ENCODE assay signal across 8 cellular contexts in genomic region chr22:42512273-42512990, GRCh38. TPM values are rescaled to one million over a fixed set of nuclear protein-coding genes. Genes with fewer than 3 reads are reported as not detected.
DNase-seq lines count a peak whose midpoint lies in the region; ATAC-seq, FAIRE-seq and TF ChIP-seq lines count a peak whose summit lies in the region.
"Not testable (repeated sequence)": the region's sequence is repeated elsewhere in the genome, so short reads cannot be mapped to it uniquely, and the experiment has no call there.

No MANE protein-coding gene starts in this region.

- not testable (repeated sequence) for H3K36me3 Mint-ChIP-seq in T-helper 17 cell (ENCODE audit: low read depth); brain
- peaks cover 24% of the 10 kb centered on the region for H3K36me3 Mint-ChIP-seq in osteocyte (ENCODE audit: unreplicated experiment)

- H3K4me3 Mint-ChIP-seq in T-helper 17 cell (peak overlapping the region; percentile 50), brain (peak overlapping the region in 1 of 5 experiments; percentile 30)
- not testable (repeated sequence) for H3K4me3 Mint-ChIP-seq in osteocyte (ENCODE audit: unreplicated experiment)

- not testable (repeated sequence) for ATAC-seq in T-helper 17 cell

- not testable (repeated sequence) for H3K9ac ChIP-seq in kidney (ENCODE audit: low read length in 2 of 2)

- not testable (repeated sequence) for DNase-seq in AG04450 (ENCODE audit: low read depth, low spot score); GM12891 (ENCODE audit: insufficient read length, low spot score); T-helper 17 cell; kidney; osteocyte (ENCODE audit: extremely low spot score, unreplicated experiment)
- DNase-seq in M059J (ENCODE audit: low read depth) (peak; percentile 13), fibroblast of villous mesenchyme (ENCODE audit: low read depth) (peak; percentile 52)

- POLR2A ChIA-PET in AG04450 (lab: Yijun Ruan, JAX): not testable (repeated sequence)

- not testable (repeated sequence) for H3K27ac ChIP-seq in AG04450 (ENCODE audit: low read depth, low read length); kidney (ENCODE audit: low read depth in 2 of 2, low read length in 2 of 2)

- TF ChIP-seq POLR2A in GM12891 (IDR thresholded peaks at IDR 0.05; ENCODE audit: low read depth, low read length): not testable (repeated sequence)

- peak; percentile 28 for TF ChIP-seq CTCF in AG04450 (IDR thresholded peaks at IDR 0.05; ENCODE audit: low read depth, low read length)
- peak; percentile 42 to 55 for TF ChIP-seq CTCF in brain (conservative IDR thresholded peaks at IDR 0.05)
- peak; percentile 39 for TF ChIP-seq CTCF in fibroblast of villous mesenchyme (IDR thresholded peaks at IDR 0.05; ENCODE audit: insufficient read depth, low read depth, low read length)
- TF ChIP-seq CTCF in kidney (IDR thresholded peaks at IDR 0.05; ENCODE audit: borderline replicate concordance, extremely low read depth, insufficient read depth): peak; percentile 17
- peak; percentile 39 for TF ChIP-seq CTCF in osteocyte (IDR thresholded peaks at IDR 0.05)

- not testable (repeated sequence) for H3K27me3 ChIP-seq in AG04450 (ENCODE audit: control insufficient read depth, insufficient read depth, low read length)

- H3K4me1 Mint-ChIP-seq in T-helper 17 cell; brain; osteocyte (ENCODE audit: unreplicated experiment): not testable (repeated sequence)

- H3K9me3 Mint-ChIP-seq in brain; osteocyte (ENCODE audit: unreplicated experiment): not testable (repeated sequence)

- not testable (repeated sequence) for H3K9me3 ChIP-seq in AG04450 (ENCODE audit: control insufficient read depth, insufficient read depth, low read length); T-helper 17 cell (ENCODE audit: control insufficient read depth, low read length, poor library complexity, severe bottlenecking); kidney (ENCODE audit: control insufficient read depth in 1 of 2, low read length in 2 of 2)

- H3K27me3 Mint-ChIP-seq in T-helper 17 cell; brain; osteocyte (ENCODE audit: unreplicated experiment): not testable (repeated sequence)

- CTCF ChIA-PET in AG04450 (lab: Charles Lee): not testable (repeated sequence)

- H3K4me1 ChIP-seq in kidney (ENCODE audit: control insufficient read depth in 1 of 2, insufficient read depth in 1 of 2, low read depth in 1 of 2, low read length in 2 of 2): not testable (repeated sequence)

- not testable (repeated sequence) for H3K36me3 ChIP-seq in kidney (ENCODE audit: control insufficient read depth in 1 of 2, insufficient read depth in 2 of 2, low read length in 2 of 2)

- not testable (repeated sequence) for H3K4me3 ChIP-seq in AG04450 (ENCODE audit: low read depth, low read length); fibroblast of villous mesenchyme (ENCODE audit: low read depth, low read length); kidney (ENCODE audit: low read length in 2 of 2)

- not testable (repeated sequence) for H3K27ac Mint-ChIP-seq in T-helper 17 cell; osteocyte (ENCODE audit: unreplicated experiment)
- H3K27ac Mint-ChIP-seq in brain: peak overlapping the region in 4 of 5 experiments; percentile 61 to 86 (median 72)

- FAIRE-seq in GM12891 (lab: Jason Lieb, UNC): peak; percentile 89
- not testable (repeated sequence) for FAIRE-seq in kidney (lab: Jason Lieb, UNC)

- intact Hi-C loops in kidney (cut with DNase I): not testable (repeated sequence)

RNA-seq across cellular contexts. Expression of gene RRP7A, which starts 7.2 kb away (rescaled TPM):
- polyA plus RNA-seq in AG04450 (2011; rRNA removed): 17.4 and 21.8 TPM in 2 replicates
- 12.4 and 13.1 TPM in 2 replicates for polyA minus RNA-seq in AG04450 (2011; rRNA and poly(A)+ RNA removed)
- polyA plus RNA-seq in GM12891 (2012; ENCODE audit: low read depth, missing spikeins): 26.5 TPM
- total RNA-seq in M059J (2014; rRNA removed; shearing (Covaris generic)): 18.4 and 24.2 TPM in 2 replicates
- 10 to 100 TPM; 45.7 to 49.0 TPM for total RNA-seq in T-helper 17 cell
- 51.7 TPM for polyA plus RNA-seq in brain (ENCODE audit: insufficient read depth, low read depth, low replicate concordance)
- 24.5 and 29.8 TPM in 2 replicates for total RNA-seq in fibroblast of villous mesenchyme
- total RNA-seq in kidney: 35.2 TPM
- polyA plus RNA-seq in kidney (ENCODE audit: insufficient read depth, low read depth, low replicate concordance): 26.3 TPM
- 38.6 and 40.4 TPM in 2 replicates for total RNA-seq in osteocyte

RNA-seq across cellular contexts. Expression of gene SERHL2, which starts 41.3 kb away (rescaled TPM):
- polyA plus RNA-seq in AG04450 (2011; rRNA removed) (6.6 and 9.0 TPM in 2 replicates), brain (ENCODE audit: insufficient read depth, low read depth, low replicate concordance) (2.0 TPM), kidney (ENCODE audit: insufficient read depth, low read depth, low replicate concordance) (4.9 TPM)
- polyA minus RNA-seq in AG04450 (2011; rRNA and poly(A)+ RNA removed): 1.7 and 2.8 TPM in 2 replicates
- 1.2 TPM for polyA plus RNA-seq in GM12891 (2012; ENCODE audit: low read depth, missing spikeins)
- 0.15 and 0.22 TPM in 2 replicates for total RNA-seq in M059J (2014; rRNA removed; shearing (Covaris generic))
- total RNA-seq in T-helper 17 cell (under 1 TPM; 0.34 to 0.40 TPM), fibroblast of villous mesenchyme (2.2 and 2.3 TPM in 2 replicates), kidney (3.1 TPM), osteocyte (1.3 and 1.4 TPM in 2 replicates)
